ENCODE assay signal across 8 cellular contexts in genomic region chrX:12080265-12080664, GRCh38. TPM values are rescaled to one million over a fixed set of nuclear protein-coding genes. Genes with fewer than 3 reads are reported as not detected.
DNase-seq lines count a peak whose midpoint lies in the region; ATAC-seq and TF ChIP-seq lines count a peak whose summit lies in the region.

No MANE protein-coding gene starts in this region.

- peaks cover 3% of the 10 kb centered on the region for H3K9me3 Mint-ChIP-seq in activated CD8-positive, alpha-beta T cell treated with anti-CD3 and anti-CD28 coated beads for 36 hours
- H3K9me3 Mint-ChIP-seq in activated CD8-positive, alpha-beta T cell treated with anti-CD3 and anti-CD28 coated beads, Interleukin-2, amount 10 ng/mL, durations not matched to agents 7 days and 5 days (ENCODE audit: insufficient read depth), result no peaks in the 10 kb centered on the region
- peaks cover 0 to 5% (median 4%) of the 10 kb centered on the region in 5 experiments for H3K9me3 Mint-ChIP-seq in brain
- peaks cover 0 to 2% of the 10 kb centered on the region in 2 donors for H3K9me3 Mint-ChIP-seq in activated T-cell treated with anti-CD3 and anti-CD28 coated beads, Interleukin-2, amount 50 U/mL, for 72 hours

- H3K4me1 Mint-ChIP-seq in activated CD8-positive, alpha-beta T cell treated with anti-CD3 and anti-CD28 coated beads for 36 hours (ENCODE audit: low read depth), result no peaks in the 10 kb centered on the region
- no peaks in the 10 kb centered on the region for H3K4me1 Mint-ChIP-seq in activated CD8-positive, alpha-beta T cell treated with anti-CD3 and anti-CD28 coated beads, Interleukin-2, amount 10 ng/mL, durations not matched to agents 7 days and 5 days (ENCODE audit: low read depth)
- no peaks in the 10 kb centered on the region for H3K4me1 Mint-ChIP-seq in brain
- H3K4me1 Mint-ChIP-seq in activated T-cell treated with anti-CD3 and anti-CD28 coated beads, Interleukin-2, amount 50 U/mL, for 72 hours (ENCODE audit: low read depth), result no peaks in the 10 kb centered on the region

- no peak overlapping the region for H3K27ac Mint-ChIP-seq in activated CD8-positive, alpha-beta T cell treated with anti-CD3 and anti-CD28 coated beads for 36 hours
- no peak overlapping the region for H3K27ac Mint-ChIP-seq in activated CD8-positive, alpha-beta T cell treated with anti-CD3 and anti-CD28 coated beads, Interleukin-2, amount 10 ng/mL, durations not matched to agents 7 days and 5 days
- H3K27ac Mint-ChIP-seq in brain, result no peak overlapping the region
- no peak overlapping the region for H3K27ac Mint-ChIP-seq in activated T-cell treated with anti-CD3 and anti-CD28 coated beads, Interleukin-2, amount 50 U/mL, for 72 hours

- H3K4me3 Mint-ChIP-seq in activated CD8-positive, alpha-beta T cell treated with anti-CD3 and anti-CD28 coated beads for 36 hours, result no peak overlapping the region
- H3K4me3 Mint-ChIP-seq in activated CD8-positive, alpha-beta T cell treated with anti-CD3 and anti-CD28 coated beads, Interleukin-2, amount 10 ng/mL, durations not matched to agents 7 days and 5 days, result no peak overlapping the region
- no peak overlapping the region for H3K4me3 Mint-ChIP-seq in brain
- no peak overlapping the region for H3K4me3 Mint-ChIP-seq in activated T-cell treated with anti-CD3 and anti-CD28 coated beads, Interleukin-2, amount 50 U/mL, for 72 hours

- no peak for ATAC-seq in activated CD8-positive, alpha-beta T cell treated with anti-CD3 and anti-CD28 coated beads for 36 hours
- ATAC-seq in activated CD8-positive, alpha-beta T cell treated with anti-CD3 and anti-CD28 coated beads, Interleukin-2, amount 10 ng/mL, durations not matched to agents 7 days and 5 days, result no peak
- ATAC-seq in activated T-cell treated with anti-CD3 and anti-CD28 coated beads, Interleukin-2, amount 50 U/mL, for 72 hours (replicated peaks in 1 of 2), result no peak

- H3K27me3 Mint-ChIP-seq in activated CD8-positive, alpha-beta T cell treated with anti-CD3 and anti-CD28 coated beads for 36 hours, result no peaks in the 10 kb centered on the region
- H3K27me3 Mint-ChIP-seq in activated CD8-positive, alpha-beta T cell treated with anti-CD3 and anti-CD28 coated beads, Interleukin-2, amount 10 ng/mL, durations not matched to agents 7 days and 5 days (ENCODE audit: low read depth), result no peaks in the 10 kb centered on the region
- H3K27me3 Mint-ChIP-seq in brain, result peaks cover 10% of the 10 kb centered on the region
- no peaks in the 10 kb centered on the region for H3K27me3 Mint-ChIP-seq in activated T-cell treated with anti-CD3 and anti-CD28 coated beads, Interleukin-2, amount 50 U/mL, for 72 hours (ENCODE audit: low read depth)

- intact Hi-C loops in activated CD8-positive, alpha-beta T cell treated with anti-CD3 and anti-CD28 coated beads for 36 hours (cut with micrococcal nuclease), result no loop called here

- CTCF ChIA-PET in activated CD8-positive, alpha-beta T cell treated with anti-CD3 and anti-CD28 coated beads for 36 hours (lab: Charles Lee), result interaction anchor here (1.0 to 1.3 kb wide), 2 partner anchors 279 to 621 kb away, joined by 3 to 5 read pairs; no protein-coding TSS in a partner anchor
- CTCF ChIA-PET in activated CD8-positive, alpha-beta T cell treated with anti-CD3 and anti-CD28 coated beads, Interleukin-2, amount 10 ng/mL, durations not matched to agents 7 days and 5 days (lab: Charles Lee), result interaction anchor here (0.7 to 1.4 kb wide), 2 partner anchors 39 to 621 kb away, joined by 3 to 4 read pairs; no protein-coding TSS in a partner anchor

- no peaks in the 10 kb centered on the region for H3K36me3 Mint-ChIP-seq in activated CD8-positive, alpha-beta T cell treated with anti-CD3 and anti-CD28 coated beads for 36 hours (ENCODE audit: low read depth)
- no peaks in the 10 kb centered on the region for H3K36me3 Mint-ChIP-seq in activated CD8-positive, alpha-beta T cell treated with anti-CD3 and anti-CD28 coated beads, Interleukin-2, amount 10 ng/mL, durations not matched to agents 7 days and 5 days (ENCODE audit: low read depth)
- H3K36me3 Mint-ChIP-seq in brain, result no peaks in the 10 kb centered on the region
- peaks cover 0 to 1% of the 10 kb centered on the region in 2 donors for H3K36me3 Mint-ChIP-seq in activated T-cell treated with anti-CD3 and anti-CD28 coated beads, Interleukin-2, amount 50 U/mL, for 72 hours (ENCODE audit: insufficient read depth in 2 of 2)

- TF ChIP-seq CTCF in activated CD8-positive, alpha-beta T cell treated with anti-CD3 and anti-CD28 coated beads for 36 hours (IDR thresholded peaks at IDR 0.05), result no peak
- TF ChIP-seq CTCF in brain (conservative IDR thresholded peaks at IDR 0.05), result peak; percentile 59 to 72

- POLR2A ChIA-PET in activated CD8-positive, alpha-beta T cell treated with anti-CD3 and anti-CD28 coated beads for 36 hours (lab: Charles Lee), result no interaction called here
- POLR2A ChIA-PET in activated CD8-positive, alpha-beta T cell treated with anti-CD3 and anti-CD28 coated beads, Interleukin-2, amount 10 ng/mL, durations not matched to agents 7 days and 5 days (lab: Charles Lee), result no interaction called here

- DNase-seq in activated CD8-positive, alpha-beta T cell treated with anti-CD3 and anti-CD28 coated beads for 36 hours, result peak; percentile 1
- no peak for DNase-seq in activated CD8-positive, alpha-beta T cell treated with anti-CD3 and anti-CD28 coated beads, Interleukin-2, amount 10 ng/mL, durations not matched to agents 7 days and 5 days
- DNase-seq in NCI-H1105 treated with DMSO at 0.1 percent for 48 hours (lab: John Stamatoyannopoulos, UW) (peak; percentile 48), myocyte (ENCODE audit: low read depth) (peak; percentile 54), C1 segment of cervical spinal cord (lab: John Stamatoyannopoulos, UW) (no peak)
- no peak for DNase-seq in activated CD4-positive, alpha-beta T cell treated with anti-CD3 and anti-CD28 coated beads for 48 hours
- DNase-seq in activated T-cell treated with anti-CD3 and anti-CD28 coated beads, Interleukin-2, amount 50 U/mL, for 72 hours, result no peak

RNA-seq across cellular contexts. Expression of gene FRMPD4, which starts 58.0 kb away (rescaled TPM):
- not detected for total RNA-seq in activated CD8-positive, alpha-beta T cell treated with anti-CD3 and anti-CD28 coated beads for 36 hours
- not detected for total RNA-seq in activated CD8-positive, alpha-beta T cell treated with anti-CD3 and anti-CD28 coated beads, Interleukin-2, amount 10 ng/mL, durations not matched to agents 7 days and 5 days
- 0.66 TPM for polyA plus RNA-seq in brain (ENCODE audit: insufficient read depth, low read depth, low replicate concordance)
- 0.56 and 0.68 TPM in 2 replicates for total RNA-seq in myocyte
- 0.48 TPM for polyA plus RNA-seq in myocyte (2012)
- total RNA-seq in activated T-cell treated with anti-CD3 and anti-CD28 coated beads, Interleukin-2, amount 50 U/mL, for 72 hours, result not detected

Comparison
In these comparisons a context has a peak if more than half of its experiments do, and no peak if none do; other contexts are left out.
1. DNase-seq: peak in activated CD8-positive, alpha-beta T cell treated with anti-CD3 and anti-CD28 coated beads for 36 hours (single experiment), NCI-H1105 treated with DMSO at 0.1 percent for 48 hours (single experiment) and myocyte (single experiment); none in activated CD8-positive, alpha-beta T cell treated with anti-CD3 and anti-CD28 coated beads, Interleukin-2, amount 10 ng/mL, durations not matched to agents 7 days and 5 days (single experiment), activated CD4-positive, alpha-beta T cell treated with anti-CD3 and anti-CD28 coated beads for 48 hours (single experiment), activated T-cell treated with anti-CD3 and anti-CD28 coated beads, Interleukin-2, amount 50 U/mL, for 72 hours (0 of 2) and C1 segment of cervical spinal cord (0 of 14).